Comparison of ENCODE assay signal across 22 cellular contexts in genomic region chr12:47348206-47348605, GRCh38.
DNase-seq lines count a peak whose midpoint lies in the region; ATAC-seq and TF ChIP-seq lines count a peak whose summit lies in the region.
"Had no signal": no experiment of that assay in that cellular context is flagged by ENCODE, and none has a peak within 500 bp of the region (broad histone marks: within the 10 kb centered on the region; RNA-seq: fewer than 3 reads in every experiment).

No MANE protein-coding gene starts in this region.

- H3K9me3 Mint-ChIP-seq in activated naive CD4-positive, alpha-beta T cell treated with anti-CD3 and anti-CD28 coated beads, Interleukin-2, amount 10 ng/mL, durations not matched to agents 7 days and 5 days, result peaks cover 2% of the 10 kb centered on the region
- no peaks in the 10 kb centered on the region for H3K9me3 Mint-ChIP-seq in activated CD8-positive, alpha-beta T cell treated with anti-CD3 and anti-CD28 coated beads for 36 hours
- H3K9me3 Mint-ChIP-seq in activated naive CD8-positive, alpha-beta T cell treated with anti-CD3 and anti-CD28 coated beads for 36 hours, result peaks cover 5% of the 10 kb centered on the region
- peaks cover 3% of the 10 kb centered on the region for H3K9me3 Mint-ChIP-seq in stimulated activated memory B cell treated with anti-CD40 and anti-IgM and Interleukin-4, amounts not matched to agents 10 μg/mL and 1 μg/mL and 100 μg/mL, for 72 hours

- peak overlapping the region; percentile 52 for H3K27ac Mint-ChIP-seq in activated naive CD4-positive, alpha-beta T cell treated with anti-CD3 and anti-CD28 coated beads, Interleukin-2, amount 10 ng/mL, durations not matched to agents 7 days and 5 days
- H3K27ac Mint-ChIP-seq in activated CD8-positive, alpha-beta T cell treated with anti-CD3 and anti-CD28 coated beads for 36 hours, result peak overlapping the region; percentile 96
- peak overlapping the region; percentile 94 for H3K27ac Mint-ChIP-seq in activated naive CD8-positive, alpha-beta T cell treated with anti-CD3 and anti-CD28 coated beads for 36 hours
- H3K27ac Mint-ChIP-seq in stimulated activated memory B cell treated with anti-CD40 and anti-IgM and Interleukin-4, amounts not matched to agents 10 μg/mL and 1 μg/mL and 100 μg/mL, for 72 hours, result peak overlapping the region; percentile 92

- H3K4me1 Mint-ChIP-seq in activated naive CD4-positive, alpha-beta T cell treated with anti-CD3 and anti-CD28 coated beads, Interleukin-2, amount 10 ng/mL, durations not matched to agents 7 days and 5 days, result peaks cover 44% of the 10 kb centered on the region
- peaks cover 72% of the 10 kb centered on the region for H3K4me1 Mint-ChIP-seq in activated CD8-positive, alpha-beta T cell treated with anti-CD3 and anti-CD28 coated beads for 36 hours (ENCODE audit: low read depth)
- H3K4me1 Mint-ChIP-seq in activated naive CD8-positive, alpha-beta T cell treated with anti-CD3 and anti-CD28 coated beads for 36 hours, result peaks cover 76% of the 10 kb centered on the region
- peaks cover 32% of the 10 kb centered on the region for H3K4me1 Mint-ChIP-seq in stimulated activated memory B cell treated with anti-CD40 and anti-IgM and Interleukin-4, amounts not matched to agents 10 μg/mL and 1 μg/mL and 100 μg/mL, for 72 hours

- no peak overlapping the region for H3K4me3 Mint-ChIP-seq in activated naive CD4-positive, alpha-beta T cell treated with anti-CD3 and anti-CD28 coated beads, Interleukin-2, amount 10 ng/mL, durations not matched to agents 7 days and 5 days
- no peak overlapping the region for H3K4me3 Mint-ChIP-seq in activated CD8-positive, alpha-beta T cell treated with anti-CD3 and anti-CD28 coated beads for 36 hours
- H3K4me3 Mint-ChIP-seq in activated naive CD8-positive, alpha-beta T cell treated with anti-CD3 and anti-CD28 coated beads for 36 hours, result no peak overlapping the region
- no peak overlapping the region for H3K4me3 Mint-ChIP-seq in stimulated activated memory B cell treated with anti-CD40 and anti-IgM and Interleukin-4, amounts not matched to agents 10 μg/mL and 1 μg/mL and 100 μg/mL, for 72 hours

- ATAC-seq in activated CD8-positive, alpha-beta T cell treated with anti-CD3 and anti-CD28 coated beads for 36 hours, result no peak
- no peak for ATAC-seq in stimulated activated memory B cell treated with anti-CD40 and anti-IgM and Interleukin-4, amounts not matched to agents 10 μg/mL and 1 μg/mL and 100 μg/mL, for 72 hours
- no peak for ATAC-seq in HG03378 (IDR thresholded peaks at IDR 0.05; ENCODE audit: unreplicated experiment)
- ATAC-seq: HCT116, Panc1 had no signal

- POLR2A ChIA-PET in activated CD8-positive, alpha-beta T cell treated with anti-CD3 and anti-CD28 coated beads for 36 hours (lab: Charles Lee), result interaction anchor here (0.9 to 1.1 kb wide), 2 partner anchors 42 to 66 kb away, joined by 3 read pairs; no protein-coding TSS in a partner anchor

- no peak for DNase-seq in activated naive CD4-positive, alpha-beta T cell treated with anti-CD3 and anti-CD28 coated beads, Interleukin-2, amount 10 ng/mL, durations not matched to agents 7 days and 5 days
- no peak for DNase-seq in activated naive CD4-positive, alpha-beta T cell treated with anti-CD3 and anti-CD28 coated beads, Interleukin-2, amount 50 U/mL, for 16 hours
- DNase-seq in activated CD8-positive, alpha-beta T cell treated with anti-CD3 and anti-CD28 coated beads for 36 hours, result no peak
- no peak for DNase-seq in activated naive CD8-positive, alpha-beta T cell treated with anti-CD3 and anti-CD28 coated beads for 36 hours
- no peak for DNase-seq in stimulated activated CD4-positive, alpha-beta T cell treated with anti-CD3 and anti-CD28 coated beads, Interleukin-2, amount 100 ng/mL, for 48 hours
- no peak for DNase-seq in GM20000 (ENCODE audit: low spot score)
- DNase-seq: ACHN; C1 segment of cervical spinal cord; DMS53; GDM1; KG1; NCI-H1092 treated with DMSO at 0.1 percent for 48 hours; NCI-H146; NCI-H2029; NCI-H226; NCI-H774; NK-92 treated with Interleukin-12 subunit alpha and Interleukin-12 subunit beta, amount 100 ng/mL, for 24 hours; SIG-M5 had no signal

- H3K27me3 Mint-ChIP-seq in activated naive CD4-positive, alpha-beta T cell treated with anti-CD3 and anti-CD28 coated beads, Interleukin-2, amount 10 ng/mL, durations not matched to agents 7 days and 5 days, result no peaks in the 10 kb centered on the region
- no peaks in the 10 kb centered on the region for H3K27me3 Mint-ChIP-seq in activated CD8-positive, alpha-beta T cell treated with anti-CD3 and anti-CD28 coated beads for 36 hours
- H3K27me3 Mint-ChIP-seq in activated naive CD8-positive, alpha-beta T cell treated with anti-CD3 and anti-CD28 coated beads for 36 hours, result no peaks in the 10 kb centered on the region
- no peaks in the 10 kb centered on the region for H3K27me3 Mint-ChIP-seq in stimulated activated memory B cell treated with anti-CD40 and anti-IgM and Interleukin-4, amounts not matched to agents 10 μg/mL and 1 μg/mL and 100 μg/mL, for 72 hours

- intact Hi-C loops in activated CD8-positive, alpha-beta T cell treated with anti-CD3 and anti-CD28 coated beads for 36 hours (cut with micrococcal nuclease), result no loop called here

- peaks cover 6% of the 10 kb centered on the region for H3K36me3 Mint-ChIP-seq in activated naive CD4-positive, alpha-beta T cell treated with anti-CD3 and anti-CD28 coated beads, Interleukin-2, amount 10 ng/mL, durations not matched to agents 7 days and 5 days
- peaks cover 35% of the 10 kb centered on the region for H3K36me3 Mint-ChIP-seq in activated CD8-positive, alpha-beta T cell treated with anti-CD3 and anti-CD28 coated beads for 36 hours (ENCODE audit: low read depth)
- peaks cover 40% of the 10 kb centered on the region for H3K36me3 Mint-ChIP-seq in activated naive CD8-positive, alpha-beta T cell treated with anti-CD3 and anti-CD28 coated beads for 36 hours
- peaks cover 6% of the 10 kb centered on the region for H3K36me3 Mint-ChIP-seq in stimulated activated memory B cell treated with anti-CD40 and anti-IgM and Interleukin-4, amounts not matched to agents 10 μg/mL and 1 μg/mL and 100 μg/mL, for 72 hours

- CTCF ChIA-PET in activated naive CD4-positive, alpha-beta T cell treated with anti-CD3 and anti-CD28 coated beads, Interleukin-2, amount 10 ng/mL, durations not matched to agents 7 days and 5 days (lab: Charles Lee), result no interaction called here
- CTCF ChIA-PET in activated CD8-positive, alpha-beta T cell treated with anti-CD3 and anti-CD28 coated beads for 36 hours (lab: Charles Lee), result interaction anchor here (1.0 kb wide), 1 partner anchor 41 kb away, joined by 4 read pairs; no protein-coding TSS in a partner anchor

- TF ChIP-seq CTCF in activated CD8-positive, alpha-beta T cell treated with anti-CD3 and anti-CD28 coated beads for 36 hours (IDR thresholded peaks at IDR 0.05), result no peak
- no peak for TF ChIP-seq CTCF in GM20000 (IDR thresholded peaks at IDR 0.05; ENCODE audit: extremely low read depth, missing control alignments)
